In genomic region chr1:25575191-25575590, GRCh38 we compare ENCODE assay signal across 31 cellular contexts.
"Had no signal": no experiment of that assay in that cellular context is flagged by ENCODE, and none has a peak within 500 bp of the region (broad histone marks: within the 10 kb centered on the region; RNA-seq: fewer than 3 reads in every experiment).

No MANE protein-coding gene starts in this region.

- ATAC-seq: heart right ventricle; left cardiac atrium; left lung; mucosa of descending colon; psoas muscle; right cardiac atrium; stimulated activated memory B cell treated with anti-CD40 and anti-IgM and Interleukin-4, amounts not matched to agents 10 μg/mL and 1 μg/mL and 100 μg/mL, for 72 hours; stimulated activated naive CD8-positive, alpha-beta T cell treated with anti-CD3 and anti-CD28 coated beads, Interleukin-15, Interleukin-2, amounts not matched to agents 100 U/mL and 50 U/mL, for 24 hours had no signal

- FAIRE-seq: endothelial cell of umbilical vein, islet of Langerhans had no signal

- H3K4me1 ChIP-seq: colonic mucosa, testis had no signal

- H3K27ac ChIP-seq: colonic mucosa, esophagus squamous epithelium, heart right ventricle, left lung, ovary, psoas muscle, sigmoid colon, testis, tibial artery had no signal

- H3K9me3 Mint-ChIP-seq: mesothelial cell of epicardium; naive B cell; nephron; stimulated activated memory B cell treated with anti-CD40 and anti-IgM and Interleukin-4, amounts not matched to agents 10 μg/mL and 1 μg/mL and 100 μg/mL, for 72 hours; type B pancreatic cell had no signal

- H3K27ac Mint-ChIP-seq: mesothelial cell of epicardium; nephron; stimulated activated memory B cell treated with anti-CD40 and anti-IgM and Interleukin-4, amounts not matched to agents 10 μg/mL and 1 μg/mL and 100 μg/mL, for 72 hours; type B pancreatic cell had no signal

- H3K27me3 ChIP-seq: colonic mucosa, esophagus squamous epithelium, heart right ventricle, left lung, ovary, sigmoid colon, testis, tibial artery had no signal

- H3K4me3 ChIP-seq: colonic mucosa, esophagus squamous epithelium, heart right ventricle, left lung, mucosa of descending colon, ovary, psoas muscle, sigmoid colon, testis, tibial artery had no signal

- H3K4me3 Mint-ChIP-seq: mesothelial cell of epicardium; naive B cell; nephron; stimulated activated memory B cell treated with anti-CD40 and anti-IgM and Interleukin-4, amounts not matched to agents 10 μg/mL and 1 μg/mL and 100 μg/mL, for 72 hours; type B pancreatic cell had no signal

- H3K36me3 ChIP-seq: colonic mucosa, esophagus squamous epithelium, heart right ventricle, left lung, ovary, sigmoid colon, tibial artery had no signal

- H3K9me3 ChIP-seq: colonic mucosa, esophagus squamous epithelium, heart right ventricle, left lung, mucosa of descending colon, ovary, psoas muscle, sigmoid colon, testis, tibial artery had no signal

- H3K36me3 Mint-ChIP-seq: mesothelial cell of epicardium; naive B cell; stimulated activated memory B cell treated with anti-CD40 and anti-IgM and Interleukin-4, amounts not matched to agents 10 μg/mL and 1 μg/mL and 100 μg/mL, for 72 hours; type B pancreatic cell had no signal

- DNase-seq: colonic mucosa; dermis blood vessel endothelial cell; effector memory CD4-positive, alpha-beta T cell; erythroblast; esophagus squamous epithelium; foreskin melanocyte; glutamatergic neuron; heart right ventricle; hippocampal formation; left cardiac atrium; left lung; mesenchymal stem cell; mucosa of descending colon; naive B cell; occipital lobe; ovary; psoas muscle; right cardiac atrium; sigmoid colon; stimulated activated CD4-positive, alpha-beta T cell treated with anti-CD3 and anti-CD28 coated beads, Interleukin-2, amount 100 ng/mL, for 24 hours; stimulated activated CD4-positive, alpha-beta T cell treated with anti-CD3 and anti-CD28 coated beads, Interleukin-4, amount 100 ng/mL, for 4 hours; stimulated activated naive CD8-positive, alpha-beta T cell treated with anti-CD3 and anti-CD28 coated beads, Interleukin-15, Interleukin-2, amounts not matched to agents 100 U/mL and 50 U/mL, for 24 hours; substantia nigra; testis; tibial artery had no signal
